Comparison of ENCODE assay signal across 11 cellular contexts in genomic region chr1:226692868-226693267, GRCh38. TPM values are rescaled to one million over a fixed set of nuclear protein-coding genes. Genes with fewer than 3 reads are reported as not detected.
DNase-seq lines count a peak whose midpoint lies in the region; ATAC-seq and TF ChIP-seq lines count a peak whose summit lies in the region.
"Had no signal": no experiment of that assay in that cellular context is flagged by ENCODE, and none has a peak within 500 bp of the region (broad histone marks: within the 10 kb centered on the region; RNA-seq: fewer than 3 reads in every experiment).

No MANE protein-coding gene starts in this region.

- no peak for TF ChIP-seq POLR2A in stomach (IDR thresholded peaks at IDR 0.05)

- DNase-seq in activated T-cell treated with anti-CD3 and anti-CD28 coated beads, Interleukin-2, amount 50 U/mL, for 1 hour: peak; percentile 17
- no peak for DNase-seq in activated T-cell treated with anti-CD3 and anti-CD28 coated beads, Interleukin-2, amount 50 U/mL, for 48 hours
- DNase-seq in activated T-helper 1 cell treated with anti-CD3 and anti-CD28 coated beads, Interleukin-12 subunit alpha, Interleukin-12 subunit beta, Interleukin-2, Interleukin-4 antibody, amounts not matched to agents 30 ng/mL and 10 ng/mL and 1 ng/mL, durations not matched to agents 14 hours and 24 hours and 36 hours (ENCODE audit: low spot score): no peak
- DNase-seq in left lung (no peak), stomach (no peak), EL (no peak), omental fat pad (ENCODE audit: low spot score) (no peak), NCI-H2081 treated with DMSO at 0.1 percent for 48 hours (lab: John Stamatoyannopoulos, UW) (no peak)
- DNase-seq: ACHN; NCI-H187 treated with DMSO at 0.1 percent for 48 hours; stimulated activated CD4-positive, alpha-beta T cell treated with anti-CD3 and anti-CD28 coated beads, Interleukin-2, amount 100 ng/mL, for 48 hours had no signal

- intact Hi-C loops in activated T-helper 1 cell treated with anti-CD3 and anti-CD28 coated beads, Interleukin-12 subunit alpha, Interleukin-12 subunit beta, Interleukin-2, Interleukin-4 antibody, amounts not matched to agents 30 ng/mL and 10 ng/mL and 1 ng/mL, durations not matched to agents 14 hours and 24 hours and 36 hours (cut with micrococcal nuclease): no loop called here
- intact Hi-C loops in left lung (cut with DNase I) (no loop called here), stomach (cut with DNase I; ENCODE audit: low total_unique reads) (no loop called here)

- H3K36me3 ChIP-seq in left lung (peaks cover 0 to 13% of the 10 kb centered on the region in 2 donors), stomach (no peaks in the 10 kb centered on the region)

- no peaks in the 10 kb centered on the region for H3K9me3 Mint-ChIP-seq in activated T-helper 1 cell treated with anti-CD3 and anti-CD28 coated beads, Interleukin-12 subunit alpha, Interleukin-12 subunit beta, Interleukin-2, Interleukin-4 antibody, amounts not matched to agents 30 ng/mL and 10 ng/mL and 1 ng/mL, durations not matched to agents 14 hours and 24 hours and 36 hours

- TF ChIP-seq CTCF in left lung (IDR thresholded peaks at IDR 0.05): no peak
- no peak for TF ChIP-seq CTCF in stomach (IDR thresholded peaks at IDR 0.05)
- TF ChIP-seq CTCF in omental fat pad (IDR thresholded peaks at IDR 0.05): no peak

- H3K4me3 ChIP-seq in left lung (no peak overlapping the region), stomach (no peak overlapping the region)

- peaks cover 66% of the 10 kb centered on the region for H3K4me1 Mint-ChIP-seq in activated T-helper 1 cell treated with anti-CD3 and anti-CD28 coated beads, Interleukin-12 subunit alpha, Interleukin-12 subunit beta, Interleukin-2, Interleukin-4 antibody, amounts not matched to agents 30 ng/mL and 10 ng/mL and 1 ng/mL, durations not matched to agents 14 hours and 24 hours and 36 hours (ENCODE audit: low read depth)

- peak overlapping the region; percentile 31 for H3K4me3 Mint-ChIP-seq in activated T-helper 1 cell treated with anti-CD3 and anti-CD28 coated beads, Interleukin-12 subunit alpha, Interleukin-12 subunit beta, Interleukin-2, Interleukin-4 antibody, amounts not matched to agents 30 ng/mL and 10 ng/mL and 1 ng/mL, durations not matched to agents 14 hours and 24 hours and 36 hours

- no peak for TF ChIP-seq EP300 in stomach (IDR thresholded peaks at IDR 0.05)

- H3K9me3 ChIP-seq in left lung: no peaks in the 10 kb centered on the region
- no peaks in the 10 kb centered on the region for H3K9me3 ChIP-seq in stomach

- H3K27me3 ChIP-seq in left lung (no peaks in the 10 kb centered on the region), stomach (no peaks in the 10 kb centered on the region)

- peak overlapping the region; percentile 81 for H3K27ac Mint-ChIP-seq in activated T-helper 1 cell treated with anti-CD3 and anti-CD28 coated beads, Interleukin-12 subunit alpha, Interleukin-12 subunit beta, Interleukin-2, Interleukin-4 antibody, amounts not matched to agents 30 ng/mL and 10 ng/mL and 1 ng/mL, durations not matched to agents 14 hours and 24 hours and 36 hours

- ATAC-seq in left lung (no peak), omental fat pad (ENCODE audit: low FRiP score) (no peak)

- H3K4me1 ChIP-seq in left lung (peaks cover 21 to 37% of the 10 kb centered on the region in 2 donors), stomach (peaks cover 17 to 95% (median 63%) of the 10 kb centered on the region in 4 donors)

- WGBS in stomach, 5 donors: 60 to 81% (median 78%) methylated on average over 3 of the region's 3 CpGs

- peaks cover 54% of the 10 kb centered on the region for H3K36me3 Mint-ChIP-seq in activated T-helper 1 cell treated with anti-CD3 and anti-CD28 coated beads, Interleukin-12 subunit alpha, Interleukin-12 subunit beta, Interleukin-2, Interleukin-4 antibody, amounts not matched to agents 30 ng/mL and 10 ng/mL and 1 ng/mL, durations not matched to agents 14 hours and 24 hours and 36 hours (ENCODE audit: low read depth)

- H3K27me3 Mint-ChIP-seq in activated T-helper 1 cell treated with anti-CD3 and anti-CD28 coated beads, Interleukin-12 subunit alpha, Interleukin-12 subunit beta, Interleukin-2, Interleukin-4 antibody, amounts not matched to agents 30 ng/mL and 10 ng/mL and 1 ng/mL, durations not matched to agents 14 hours and 24 hours and 36 hours (ENCODE audit: insufficient read depth): no peaks in the 10 kb centered on the region

- peak overlapping the region; percentile 57 to 61 for H3K27ac ChIP-seq in left lung
- H3K27ac ChIP-seq in stomach: peak overlapping the region; percentile 59 to 99 (median 74)

RNA-seq across cellular contexts. Expression of gene ITPKB, which starts 46.2 kb away (rescaled TPM):
- total RNA-seq in activated T-helper 1 cell treated with anti-CD3 and anti-CD28 coated beads, Interleukin-12 subunit alpha, Interleukin-12 subunit beta, Interleukin-2, Interleukin-4 antibody, amounts not matched to agents 30 ng/mL and 10 ng/mL and 1 ng/mL, durations not matched to agents 14 hours and 24 hours and 36 hours: 38.3 and 38.5 TPM in 2 replicates
- total RNA-seq in left lung (10 to 100 TPM; 25.0 to 34.6 TPM), stomach (10 to 100 TPM; 16.4 to 38.8 (median 24.6) TPM), omental fat pad (10 to 100 TPM; 22.2 to 68.6 (median 31.5) TPM)
- 1 to 10 TPM; 3.8 to 5.4 (median 4.4) TPM for polyA plus RNA-seq in stomach
